In the genomic region with DNA sequence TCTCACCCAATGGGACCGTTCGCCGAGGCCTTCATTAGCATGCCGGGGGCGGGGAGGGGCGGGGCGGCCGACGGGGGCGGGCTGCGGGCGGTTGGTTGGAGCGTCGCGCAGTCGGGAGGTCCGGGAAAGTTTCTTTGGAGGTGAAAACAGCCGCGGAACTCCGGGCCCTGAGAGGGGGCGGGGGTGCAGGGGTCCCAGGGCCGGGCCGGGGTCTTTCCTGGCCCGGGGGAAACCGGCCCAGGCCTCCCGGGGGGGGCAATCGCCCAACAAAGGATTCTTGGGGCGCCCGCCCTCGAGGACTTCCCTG, we compare ENCODE assay signal across 8 cellular contexts. TPM values are rescaled to one million over a fixed set of nuclear protein-coding genes. Genes with fewer than 3 reads are reported as not detected.
DNase-seq lines count a peak whose midpoint lies in the region; ATAC-seq and TF ChIP-seq lines count a peak whose summit lies in the region.

A gene (plus strand): TSS at position 90 of the 307 bp plus-strand sequence. CDS start 366 bp downstream, outside the sequence.

- no peak within 1 kb of the TSS for H3K27ac Mint-ChIP-seq in activated CD8-positive, alpha-beta T cell treated with anti-CD3 and anti-CD28 coated beads for 36 hours

- H3K9me3 ChIP-seq in gastrocnemius medialis: no peaks in the 10 kb centered on the region

- in situ Hi-C loops in gastrocnemius medialis (cut with MboI; ENCODE audit: low sequenced_read_pairs in 4 of 4): no loop called here

- H3K4me1 Mint-ChIP-seq in activated CD8-positive, alpha-beta T cell treated with anti-CD3 and anti-CD28 coated beads for 36 hours (ENCODE audit: low read depth): peaks cover 11% of the 10 kb centered on the region

- peak; percentile 44 to 60 for TF ChIP-seq POLR2A in gastrocnemius medialis (IDR thresholded peaks at IDR 0.05)

- no peaks in the 10 kb centered on the region for H3K27me3 Mint-ChIP-seq in activated CD8-positive, alpha-beta T cell treated with anti-CD3 and anti-CD28 coated beads for 36 hours

- no peak for TF ChIP-seq CTCF in activated CD8-positive, alpha-beta T cell treated with anti-CD3 and anti-CD28 coated beads for 36 hours (IDR thresholded peaks at IDR 0.05)
- TF ChIP-seq CTCF in gastrocnemius medialis (IDR thresholded peaks at IDR 0.05 in 4 of 5, conservative IDR thresholded peaks at IDR 0.05 in 1 of 5): no peak

- no peaks in the 10 kb centered on the region for H3K9me3 Mint-ChIP-seq in activated CD8-positive, alpha-beta T cell treated with anti-CD3 and anti-CD28 coated beads for 36 hours

- intact Hi-C loops in activated CD8-positive, alpha-beta T cell treated with anti-CD3 and anti-CD28 coated beads for 36 hours (cut with micrococcal nuclease): no loop called here
- intact Hi-C loops in left cardiac atrium (cut with DNase I): no loop called here
- intact Hi-C loops in gastrocnemius medialis (cut with DNase I; ENCODE audit: low total_unique reads): loop anchor here (1.0 to 2.0 kb wide), 3 partner anchors 16 to 66 kb away; a partner anchor contains a TSS

- peak within 1 kb of the TSS; percentile 78 to 90 (median 84) for H3K27ac ChIP-seq in gastrocnemius medialis

- DNase-seq in H7 (no peak), left cardiac atrium (no peak), gastrocnemius medialis (no peak), GM03348 (ENCODE audit: low spot score) (no peak), dedifferentiated amniotic fluid mesenchymal stem cell (ENCODE audit: extremely low spot score) (no peak), NCI-H748 (lab: John Stamatoyannopoulos, UW; ENCODE audit: unreplicated experiment) (no peak), NCI-H1436 treated with DMSO at 0.1 percent for 48 hours (lab: John Stamatoyannopoulos, UW) (no peak)
- no peak for DNase-seq in activated CD8-positive, alpha-beta T cell treated with anti-CD3 and anti-CD28 coated beads for 36 hours

- H3K4me1 ChIP-seq in gastrocnemius medialis: peaks cover 16 to 24% of the 10 kb centered on the region in 2 donors

- peaks cover 5% of the 10 kb centered on the region; the same call in 1 of the 2 replicates for H3K27me3 ChIP-seq in H7 (ENCODE audit: control insufficient read depth, insufficient read depth, low read length)
- H3K27me3 ChIP-seq in gastrocnemius medialis: no peaks in the 10 kb centered on the region

- H3K36me3 ChIP-seq in H7 (replicated peaks; ENCODE audit: control insufficient read depth, insufficient read depth, low read length) (no peaks in the 10 kb centered on the region; the same call in 1 of the 2 replicates), gastrocnemius medialis (no peaks in the 10 kb centered on the region)

- CTCF ChIA-PET in activated CD8-positive, alpha-beta T cell treated with anti-CD3 and anti-CD28 coated beads for 36 hours (lab: Charles Lee): no interaction called here

- H3K4me3 ChIP-seq in H7 (ENCODE audit: insufficient read depth, low read depth, low read length) (peak within 1 kb of the TSS; percentile 91), gastrocnemius medialis (peak within 1 kb of the TSS; percentile 84 to 97 (median 88))

- peak within 1 kb of the TSS; percentile 75 for H3K4me3 Mint-ChIP-seq in activated CD8-positive, alpha-beta T cell treated with anti-CD3 and anti-CD28 coated beads for 36 hours

- POLR2A ChIA-PET in activated CD8-positive, alpha-beta T cell treated with anti-CD3 and anti-CD28 coated beads for 36 hours (lab: Charles Lee): interaction anchor here (1.5 kb wide), 1 partner anchor 28 kb away, joined by 4 read pairs; no protein-coding TSS in a partner anchor

- peaks cover 13% of the 10 kb centered on the region for H3K36me3 Mint-ChIP-seq in activated CD8-positive, alpha-beta T cell treated with anti-CD3 and anti-CD28 coated beads for 36 hours (ENCODE audit: low read depth)

- peak; percentile 0 for ATAC-seq in activated CD8-positive, alpha-beta T cell treated with anti-CD3 and anti-CD28 coated beads for 36 hours
- ATAC-seq in left cardiac atrium (no peak), gastrocnemius medialis (no peak)

RNA-seq across cellular contexts. Expression of the gene that starts here (rescaled TPM):
- 109 and 124 TPM in 2 replicates for total RNA-seq in H7 (2014; rRNA removed; shearing (Covaris generic))
- total RNA-seq in activated CD8-positive, alpha-beta T cell treated with anti-CD3 and anti-CD28 coated beads for 36 hours: 10 to 100 TPM; 42.7 to 47.3 TPM
- total RNA-seq in left cardiac atrium: 10 to 100 TPM; 34.8 to 42.0 TPM
- 10 to 100 TPM; 31.4 to 61.1 (median 36.6) TPM for total RNA-seq in gastrocnemius medialis
